ENCODE assay signal across 36 cellular contexts in the genomic region with DNA sequence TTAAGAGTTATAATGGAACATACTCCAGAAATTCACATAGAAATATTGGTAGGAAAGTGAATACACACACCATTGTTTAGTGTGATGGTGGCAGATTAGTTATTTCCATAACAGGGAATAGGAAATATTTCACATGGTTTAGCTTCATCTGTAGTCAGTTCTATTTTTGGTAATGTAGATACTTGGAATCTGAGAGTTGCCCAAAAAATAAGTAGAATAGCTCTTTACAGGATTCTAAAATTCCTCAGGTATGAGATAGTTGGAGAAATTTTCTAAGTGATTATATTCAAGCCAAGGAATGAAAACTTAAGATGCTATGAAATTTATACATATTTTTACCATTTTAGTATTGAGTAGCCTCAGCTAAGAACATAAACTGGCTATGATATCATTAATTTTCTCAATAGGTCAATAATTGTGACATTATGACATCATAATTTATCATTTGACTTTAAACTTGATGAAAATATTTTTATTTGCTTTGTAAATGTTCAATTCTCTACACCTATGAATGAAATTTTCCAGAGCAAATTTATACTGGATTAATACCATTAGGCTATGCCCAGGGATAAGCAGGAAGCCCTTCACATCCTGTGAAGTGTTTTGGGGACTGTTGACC. TPM values are rescaled to one million over a fixed set of nuclear protein-coding genes. Genes with fewer than 3 reads are reported as not detected.
DNase-seq lines count a peak whose midpoint lies in the region; ATAC-seq and TF ChIP-seq lines count a peak whose summit lies in the region.
"Had no signal": no experiment of that assay in that cellular context is flagged by ENCODE, and none has a peak within 500 bp of the region (broad histone marks: within the 10 kb centered on the region; RNA-seq: fewer than 3 reads in every experiment).

No MANE protein-coding gene starts in this region.

- no peak overlapping the region for H3K27ac ChIP-seq in trophoblast cell (ENCODE audit: low read depth, low read length)
- H3K27ac ChIP-seq: adrenal gland, brain microvascular endothelial cell, psoas muscle, upper lobe of right lung had no signal

- H4K12ac ChIP-seq in trophoblast cell (ENCODE audit: low read depth, low read length): no peak overlapping the region

- peak; percentile 21 for DNase-seq in AG20443 (ENCODE audit: low spot score)
- peak; percentile 70 for DNase-seq in dedifferentiated amniotic fluid mesenchymal stem cell (ENCODE audit: extremely low spot score)
- peak; percentile 5 to 82 for DNase-seq in trophoblast cell
- no peak for DNase-seq in glutamatergic neuron
- DNase-seq in activated naive CD4-positive, alpha-beta T cell treated with anti-CD3 and anti-CD28 coated beads, Interleukin-2, amount 50 U/mL, for 72 hours (ENCODE audit: low spot score in 2 of 2): no peak
- no peak for DNase-seq in HuH-7.5 (ENCODE audit: low spot score)
- DNase-seq: activated CD4-positive, alpha-beta memory T cell treated with anti-CD3 and anti-CD28 coated beads for 36 hours; activated CD4-positive, alpha-beta T cell treated with anti-CD3 and anti-CD28 coated beads for 1 hour; activated naive CD4-positive, alpha-beta T cell treated with Interleukin-2 at 50 U/mL for 16 hours; adrenal gland; brain microvascular endothelial cell; Calu3; cortex of kidney; DMS79; effector memory CD8-positive, alpha-beta T cell; foreskin fibroblast; GF-D8; H9; heart left ventricle; kidney glomerular epithelial cell; naive thymus-derived CD8-positive, alpha-beta T cell; NCI-H1436 treated with DMSO at 0.1 percent for 48 hours; NCI-H2081 treated with DMSO at 0.1 percent for 48 hours; NCI-H345; NCI-H748 treated with DMSO at 0.1 percent for 48 hours; nucleus accumbens; psoas muscle; Right ventricle myocardium superior; upper lobe of right lung had no signal

- no peak overlapping the region for H4K8ac ChIP-seq in trophoblast cell (ENCODE audit: low read depth, low read length)

- no peak overlapping the region for H3K14ac ChIP-seq in trophoblast cell (ENCODE audit: low read length)

- H3K79me2 ChIP-seq in trophoblast cell (ENCODE audit: control insufficient read depth, insufficient read depth, low read length, poor library complexity): no peaks in the 10 kb centered on the region

- H3K4me2 ChIP-seq in trophoblast cell (ENCODE audit: low read length): no peak overlapping the region

- no peak overlapping the region for H2AFZ ChIP-seq in trophoblast cell (ENCODE audit: insufficient read depth, low read length, poor library complexity)

- H3K9me3 Mint-ChIP-seq in glutamatergic neuron (ENCODE audit: unreplicated experiment): no peaks in the 10 kb centered on the region
- H3K9me3 Mint-ChIP-seq in activated naive CD4-positive, alpha-beta T cell treated with anti-CD3 and anti-CD28 coated beads, Interleukin-2, amount 50 U/mL, for 72 hours: no peaks in the 10 kb centered on the region
- H3K9me3 Mint-ChIP-seq: activated CD4-positive, alpha-beta memory T cell treated with anti-CD3 and anti-CD28 coated beads for 36 hours; effector memory CD8-positive, alpha-beta T cell; IgD-negative memory B cell; naive thymus-derived CD8-positive, alpha-beta T cell; stimulated activated memory B cell treated with anti-CD40 and anti-IgM and Interleukin-4, amounts not matched to agents 10 μg/mL and 1 μg/mL and 100 μg/mL, for 72 hours; T-helper 2 cell treated with Interferon-gamma antibody and Interleukin-4, amounts not matched to agents 5 μg/mL and 100 μg/mL, for 36 hours had no signal

- H3K4me3 ChIP-seq in trophoblast cell (ENCODE audit: low read depth, low read length): no peak overlapping the region
- H3K4me3 ChIP-seq: adrenal gland, heart left ventricle, lung, psoas muscle, upper lobe of right lung had no signal

- TF ChIP-seq CTCF in glutamatergic neuron (IDR thresholded peaks at IDR 0.05; ENCODE audit: partially characterized antibody, unreplicated experiment): no peak

- no peaks in the 10 kb centered on the region for H3K4me1 Mint-ChIP-seq in glutamatergic neuron (ENCODE audit: low read depth, unreplicated experiment)

- no peak overlapping the region for H4K91ac ChIP-seq in trophoblast cell (ENCODE audit: low read depth, low read length)

- H3K9me3 ChIP-seq in trophoblast cell (ENCODE audit: insufficient read depth, low read depth, low read length): no peaks in the 10 kb centered on the region
- H3K9me3 ChIP-seq: adrenal gland, heart left ventricle, psoas muscle, upper lobe of right lung had no signal

- no peaks in the 10 kb centered on the region for H3K79me1 ChIP-seq in trophoblast cell (ENCODE audit: low read length)

- no peak overlapping the region for H3K27ac Mint-ChIP-seq in glutamatergic neuron (ENCODE audit: unreplicated experiment)
- no peak overlapping the region for H3K27ac Mint-ChIP-seq in activated naive CD4-positive, alpha-beta T cell treated with anti-CD3 and anti-CD28 coated beads, Interleukin-2, amount 50 U/mL, for 72 hours
- H3K27ac Mint-ChIP-seq: activated CD4-positive, alpha-beta memory T cell treated with anti-CD3 and anti-CD28 coated beads for 36 hours; H9; stimulated activated memory B cell treated with anti-CD40 and anti-IgM and Interleukin-4, amounts not matched to agents 10 μg/mL and 1 μg/mL and 100 μg/mL, for 72 hours; T-helper 2 cell treated with Interferon-gamma antibody and Interleukin-4, amounts not matched to agents 5 μg/mL and 100 μg/mL, for 36 hours had no signal

- H2BK5ac ChIP-seq in trophoblast cell (ENCODE audit: low read depth, low read length, poor library complexity): no peak overlapping the region

- no peak overlapping the region for H3K23ac ChIP-seq in trophoblast cell (ENCODE audit: low read length)

- no peak overlapping the region for H3K4ac ChIP-seq in trophoblast cell (ENCODE audit: low read depth, low read length)

- H3K9ac ChIP-seq in trophoblast cell (ENCODE audit: low read length): no peak overlapping the region

- no peak overlapping the region for H2BK120ac ChIP-seq in trophoblast cell (ENCODE audit: insufficient read depth, low read length, poor library complexity)

- no peaks in the 10 kb centered on the region for H3K27me3 Mint-ChIP-seq in glutamatergic neuron (ENCODE audit: unreplicated experiment)
- H3K27me3 Mint-ChIP-seq: activated CD4-positive, alpha-beta memory T cell treated with anti-CD3 and anti-CD28 coated beads for 36 hours; effector memory CD8-positive, alpha-beta T cell; IgD-negative memory B cell; naive thymus-derived CD8-positive, alpha-beta T cell; stimulated activated memory B cell treated with anti-CD40 and anti-IgM and Interleukin-4, amounts not matched to agents 10 μg/mL and 1 μg/mL and 100 μg/mL, for 72 hours had no signal

- no peak overlapping the region for H3K4me3 Mint-ChIP-seq in glutamatergic neuron (ENCODE audit: unreplicated experiment)
- H3K4me3 Mint-ChIP-seq: activated CD4-positive, alpha-beta memory T cell treated with anti-CD3 and anti-CD28 coated beads for 36 hours; effector memory CD8-positive, alpha-beta T cell; H9; IgD-negative memory B cell; naive thymus-derived CD8-positive, alpha-beta T cell; stimulated activated memory B cell treated with anti-CD40 and anti-IgM and Interleukin-4, amounts not matched to agents 10 μg/mL and 1 μg/mL and 100 μg/mL, for 72 hours; T-helper 2 cell treated with Interferon-gamma antibody and Interleukin-4, amounts not matched to agents 5 μg/mL and 100 μg/mL, for 36 hours had no signal

- no peak overlapping the region for H2BK12ac ChIP-seq in trophoblast cell (ENCODE audit: low read length)

- peaks cover 0 to 1% of the 10 kb centered on the region in 2 experiments for H3K36me3 ChIP-seq in trophoblast cell (ENCODE audit: control insufficient read depth in 1 of 2, insufficient read depth in 2 of 2, low read length in 2 of 2)

- H3K18ac ChIP-seq in trophoblast cell (ENCODE audit: low read length): no peak overlapping the region

- ATAC-seq in SK-N-SH treated with all-trans-retinoic acid at 6 μM for 48 hours: peak; percentile 72
- no peak for ATAC-seq in activated naive CD4-positive, alpha-beta T cell treated with anti-CD3 and anti-CD28 coated beads, Interleukin-2, amount 50 U/mL, for 72 hours
- no peak for ATAC-seq in HG03469 (IDR thresholded peaks at IDR 0.05; ENCODE audit: unreplicated experiment)
- ATAC-seq: effector memory CD8-positive, alpha-beta T cell; heart left ventricle; naive thymus-derived CD8-positive, alpha-beta T cell; Panc1; psoas muscle; stimulated activated memory B cell treated with anti-CD40 and anti-IgM and Interleukin-4, amounts not matched to agents 10 μg/mL and 1 μg/mL and 100 μg/mL, for 72 hours; upper lobe of right lung had no signal

- no peaks in the 10 kb centered on the region for H3K27me3 ChIP-seq in trophoblast cell (ENCODE audit: insufficient read depth, low read length)
- H3K27me3 ChIP-seq: adrenal gland, brain microvascular endothelial cell, heart left ventricle, upper lobe of right lung had no signal

- H3K4me1 ChIP-seq in trophoblast cell (ENCODE audit: control insufficient read depth in 1 of 2, insufficient read depth in 2 of 2, low read length in 2 of 2): peaks cover 0 to 2% of the 10 kb centered on the region in 2 experiments
- H3K4me1 ChIP-seq: psoas muscle, upper lobe of right lung had no signal

- H2AK5ac ChIP-seq in trophoblast cell (ENCODE audit: low read length): no peak overlapping the region

- no peaks in the 10 kb centered on the region for H3K36me3 Mint-ChIP-seq in glutamatergic neuron (ENCODE audit: unreplicated experiment)
- peaks cover 0 to 16% of the 10 kb centered on the region in 2 donors for H3K36me3 Mint-ChIP-seq in activated naive CD4-positive, alpha-beta T cell treated with anti-CD3 and anti-CD28 coated beads, Interleukin-2, amount 50 U/mL, for 72 hours

TF ChIP-seq in SK-N-SH treated with all-trans-retinoic acid at 6 μM for 48 hours, 23 proteins besides CTCF, POLR2A, EP300 and RAD21 (continues in another document):
- no peak for TF ChIP-seq ZNF8 (CRISPR knock-in tag; IDR thresholded peaks at IDR 0.05)
- TF ChIP-seq, protein P1, sequence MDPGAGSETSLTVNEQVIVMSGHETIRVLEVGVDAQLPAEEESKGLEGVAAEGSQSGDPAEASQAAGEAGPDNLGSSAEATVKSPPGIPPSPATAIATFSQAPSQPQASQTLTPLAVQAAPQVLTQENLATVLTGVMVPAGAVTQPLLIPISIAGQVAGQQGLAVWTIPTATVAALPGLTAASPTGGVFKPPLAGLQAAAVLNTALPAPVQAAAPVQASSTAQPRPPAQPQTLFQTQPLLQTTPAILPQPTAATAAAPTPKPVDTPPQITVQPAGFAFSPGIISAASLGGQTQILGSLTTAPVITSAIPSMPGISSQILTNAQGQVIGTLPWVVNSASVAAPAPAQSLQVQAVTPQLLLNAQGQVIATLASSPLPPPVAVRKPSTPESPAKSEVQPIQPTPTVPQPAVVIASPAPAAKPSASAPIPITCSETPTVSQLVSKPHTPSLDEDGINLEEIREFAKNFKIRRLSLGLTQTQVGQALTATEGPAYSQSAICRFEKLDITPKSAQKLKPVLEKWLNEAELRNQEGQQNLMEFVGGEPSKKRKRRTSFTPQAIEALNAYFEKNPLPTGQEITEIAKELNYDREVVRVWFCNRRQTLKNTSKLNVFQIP (CRISPR knock-in tag; IDR thresholded peaks at IDR 0.05; ENCODE audit: borderline replicate concordance, low read depth): no peak

RNA-seq across cellular contexts. Expression of a gene that starts 35.8 kb away (rescaled TPM):
- polyA plus RNA-seq in trophoblast cell (2013): 9.1 and 9.6 TPM in 2 replicates
- total RNA-seq in glutamatergic neuron (ENCODE audit: unreplicated experiment): 52.6 TPM
- total RNA-seq in activated naive CD4-positive, alpha-beta T cell treated with anti-CD3 and anti-CD28 coated beads, Interleukin-2, amount 50 U/mL, for 72 hours: 1 to 10 TPM; 7.1 to 7.5 TPM

Comparison
In these comparisons a context has a peak if more than half of its experiments do, and no peak if none do; other contexts are left out.
1. DNase-seq: peak in AG20443 (single experiment), dedifferentiated amniotic fluid mesenchymal stem cell (single experiment) and trophoblast cell (2 of 2); none in glutamatergic neuron (single experiment), activated naive CD4-positive, alpha-beta T cell treated with anti-CD3 and anti-CD28 coated beads, Interleukin-2, amount 50 U/mL, for 72 hours (0 of 2) and HuH-7.5 (single experiment).